24 cellular contexts compared by ENCODE assay signal in the genomic region with DNA sequence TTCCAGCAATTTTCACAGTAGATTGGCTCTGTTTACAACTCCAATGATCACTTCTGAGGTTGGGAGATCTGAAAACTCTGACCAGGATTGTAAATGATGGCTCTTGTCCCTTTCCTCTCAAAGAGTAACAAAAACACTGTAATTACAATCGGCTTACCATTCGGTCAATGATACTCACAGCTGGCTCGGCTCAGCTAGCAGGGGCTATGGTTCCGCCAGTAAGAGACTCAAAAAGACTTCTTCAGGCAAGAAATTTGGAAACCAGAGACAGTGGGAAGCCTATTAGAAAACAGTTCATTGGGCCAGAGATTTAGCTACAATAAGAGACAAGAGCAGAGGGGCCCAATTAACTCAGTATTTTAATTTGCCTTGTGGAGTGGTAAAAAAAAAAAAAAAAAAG.
"Had no signal": no experiment of that assay in that cellular context is flagged by ENCODE, and none has a peak within 500 bp of the region (broad histone marks: within the 10 kb centered on the region; RNA-seq: fewer than 3 reads in every experiment).

No MANE protein-coding gene starts in this region.

- ATAC-seq: activated CD4-positive, alpha-beta T cell treated with anti-CD3 and anti-CD28 coated beads for 36 hours; activated CD8-positive, alpha-beta T cell treated with anti-CD3 and anti-CD28 coated beads, Interleukin-2, amount 10 ng/mL, durations not matched to agents 7 days and 5 days; esophagus mucosa; heart left ventricle; left lobe of liver; lower lobe of right lung; natural killer cell; stimulated activated naive B cell treated with anti-CD40 and anti-IgM and Interleukin-4, amounts not matched to agents 10 μg/mL and 1 μg/mL and 100 μg/mL, for 72 hours had no signal

- DNase-seq: activated CD4-positive, alpha-beta T cell treated with anti-CD3 and anti-CD28 coated beads for 36 hours; activated CD4-positive, CD25-positive, alpha-beta regulatory T cell; activated CD8-positive, alpha-beta T cell treated with anti-CD3 and anti-CD28 coated beads, Interleukin-2, amount 10 ng/mL, durations not matched to agents 7 days and 5 days; activated effector memory CD4-positive, alpha-beta T cell treated with Interleukin-2 at 50 U/mL for 16 hours; activated naive CD4-positive, alpha-beta T cell treated with anti-CD3 and anti-CD28 coated beads for 36 hours; activated naive CD8-positive, alpha-beta T cell treated with anti-CD3 and anti-CD28 coated beads for 36 hours; adrenal gland; aorta; central memory CD4-positive, alpha-beta T cell; endodermal cell; foreskin fibroblast; lower lobe of right lung; mesendoderm; natural killer cell; stimulated activated CD4-positive, alpha-beta T cell treated with anti-CD3 and anti-CD28 coated beads, Interleukin-15, amount 100 ng/mL, for 24 hours; stimulated activated CD4-positive, alpha-beta T cell treated with anti-CD3 and anti-CD28 coated beads, Interleukin-2, amount 100 ng/mL, for 24 hours; stimulated activated naive B cell treated with anti-CD40 and anti-IgM and Interleukin-4, amounts not matched to agents 10 μg/mL and 1 μg/mL and 100 μg/mL, for 72 hours; stomach; T-helper 1 cell; tibial artery had no signal

- H3K27me3 ChIP-seq: adrenal gland, heart left ventricle, ovary, stomach, tibial artery had no signal

- H3K27ac ChIP-seq: adrenal gland, heart left ventricle, lower lobe of right lung, ovary, stomach, tibial artery had no signal

- H3K4me1 ChIP-seq: adrenal gland, heart left ventricle, lower lobe of right lung, stomach, tibial artery had no signal

- H3K4me3 ChIP-seq: adrenal gland, heart left ventricle, lower lobe of right lung, ovary, stomach, tibial artery had no signal

- H3K9me3 ChIP-seq: adrenal gland, lower lobe of right lung, ovary, stomach, tibial artery had no signal

- H3K36me3 ChIP-seq: adrenal gland, heart left ventricle, lower lobe of right lung, ovary, stomach, tibial artery had no signal
